ENCODE assay signal across 1 cellular context in the genomic region with DNA sequence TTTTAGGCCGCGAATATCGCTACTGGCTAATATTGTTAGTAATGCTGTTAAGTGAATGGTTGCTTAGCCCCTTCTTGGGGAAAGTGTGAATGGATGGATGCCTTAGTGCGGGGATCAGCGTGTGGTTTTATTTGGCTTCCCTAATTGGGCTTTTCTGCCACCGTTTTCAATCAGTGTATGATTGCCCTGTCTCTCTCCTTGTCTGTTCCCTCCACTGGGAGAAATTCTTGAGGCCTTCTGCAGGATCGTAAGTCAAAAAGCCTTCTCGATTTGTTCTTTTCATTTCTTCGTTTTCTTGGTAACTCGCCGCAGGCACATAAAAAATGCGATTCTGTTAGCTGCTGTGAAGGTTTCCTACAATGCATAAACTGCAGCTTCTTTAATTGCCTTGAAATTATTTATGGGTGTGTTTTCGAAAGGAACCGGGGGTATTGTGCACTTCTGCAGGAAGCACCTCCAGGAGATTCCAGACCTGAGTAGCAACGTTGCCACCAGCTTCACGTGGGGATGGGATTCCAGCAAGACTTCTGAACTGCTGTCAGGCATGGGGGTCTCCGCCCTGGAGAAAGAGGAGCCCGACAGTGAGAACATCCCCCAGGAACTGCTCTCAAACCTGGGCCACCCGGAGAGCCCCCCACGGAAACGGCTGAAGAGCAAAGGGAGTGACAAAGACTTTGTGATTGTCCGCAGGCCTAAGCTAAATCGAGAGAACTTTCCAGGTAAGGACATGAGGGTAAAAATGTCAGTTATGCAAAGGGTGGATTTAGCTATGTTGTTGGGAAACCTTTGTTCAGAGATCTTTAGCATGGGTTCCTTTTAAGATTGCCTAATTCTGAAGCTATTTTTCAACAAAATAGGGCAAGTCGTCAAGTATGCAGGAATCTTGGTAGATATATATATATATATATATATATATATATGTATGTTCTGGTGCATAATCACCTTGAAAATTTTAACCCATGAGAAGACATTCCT.
TF ChIP-seq lines count a peak whose summit lies in the region.

No MANE protein-coding gene starts in this region.

TF ChIP-seq in HepG2, 621 proteins besides CTCF, POLR2A, EP300 and RAD21 (continued from another document):
- TF ChIP-seq, protein P1, sequence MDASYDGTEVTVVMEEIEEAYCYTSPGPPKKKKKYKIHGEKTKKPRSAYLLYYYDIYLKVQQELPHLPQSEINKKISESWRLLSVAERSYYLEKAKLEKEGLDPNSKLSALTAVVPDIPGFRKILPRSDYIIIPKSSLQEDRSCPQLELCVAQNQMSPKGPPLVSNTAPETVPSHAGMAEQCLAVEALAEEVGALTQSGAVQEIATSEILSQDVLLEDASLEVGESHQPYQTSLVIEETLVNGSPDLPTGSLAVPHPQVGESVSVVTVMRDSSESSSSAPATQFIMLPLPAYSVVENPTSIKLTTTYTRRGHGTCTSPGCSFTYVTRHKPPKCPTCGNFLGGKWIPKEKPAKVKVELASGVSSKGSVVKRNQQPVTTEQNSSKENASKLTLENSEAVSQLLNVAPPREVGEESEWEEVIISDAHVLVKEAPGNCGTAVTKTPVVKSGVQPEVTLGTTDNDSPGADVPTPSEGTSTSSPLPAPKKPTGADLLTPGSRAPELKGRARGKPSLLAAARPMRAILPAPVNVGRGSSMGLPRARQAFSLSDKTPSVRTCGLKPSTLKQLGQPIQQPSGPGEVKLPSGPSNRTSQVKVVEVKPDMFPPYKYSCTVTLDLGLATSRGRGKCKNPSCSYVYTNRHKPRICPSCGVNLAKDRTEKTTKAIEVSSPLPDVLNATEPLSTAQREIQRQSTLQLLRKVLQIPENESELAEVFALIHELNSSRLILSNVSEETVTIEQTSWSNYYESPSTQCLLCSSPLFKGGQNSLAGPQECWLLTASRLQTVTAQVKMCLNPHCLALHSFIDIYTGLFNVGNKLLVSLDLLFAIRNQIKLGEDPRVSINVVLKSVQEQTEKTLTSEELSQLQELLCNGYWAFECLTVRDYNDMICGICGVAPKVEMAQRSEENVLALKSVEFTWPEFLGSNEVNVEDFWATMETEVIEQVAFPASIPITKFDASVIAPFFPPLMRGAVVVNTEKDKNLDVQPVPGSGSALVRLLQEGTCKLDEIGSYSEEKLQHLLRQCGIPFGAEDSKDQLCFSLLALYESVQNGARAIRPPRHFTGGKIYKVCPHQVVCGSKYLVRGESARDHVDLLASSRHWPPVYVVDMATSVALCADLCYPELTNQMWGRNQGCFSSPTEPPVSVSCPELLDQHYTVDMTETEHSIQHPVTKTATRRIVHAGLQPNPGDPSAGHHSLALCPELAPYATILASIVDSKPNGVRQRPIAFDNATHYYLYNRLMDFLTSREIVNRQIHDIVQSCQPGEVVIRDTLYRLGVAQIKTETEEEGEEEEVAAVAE (CRISPR knock-in tag; IDR thresholded peaks at IDR 0.05; ENCODE audit: borderline replicate concordance) = no peak
- TF ChIP-seq ZNF670 (CRISPR knock-in tag; IDR thresholded peaks at IDR 0.05; ENCODE audit: borderline replicate concordance) = peak; percentile 49; the same call in 1 of the 2 replicates
- TF ChIP-seq SRY (CRISPR knock-in tag; IDR thresholded peaks at IDR 0.05) = peak; percentile 3; the same call in 1 of the 2 replicates
- peak; percentile 26; the same call in 1 of the 2 replicates for TF ChIP-seq CEBPB (IDR thresholded peaks at IDR 0.05; ENCODE audit: borderline replicate concordance, low read depth, low read length)
- TF ChIP-seq AGO2 (optimal IDR thresholded peaks at IDR 0.05; ENCODE audit: low read depth, low read length) = no peak
- TF ChIP-seq ZNF878 (CRISPR knock-in tag; IDR thresholded peaks at IDR 0.05) = 0 out of 2 replicates have a peak, but pooled peaks have one; percentile 6
- TF ChIP-seq ZNF552 (CRISPR knock-in tag; IDR thresholded peaks at IDR 0.05; ENCODE audit: borderline replicate concordance) = no peak
- TF ChIP-seq, protein P2, sequence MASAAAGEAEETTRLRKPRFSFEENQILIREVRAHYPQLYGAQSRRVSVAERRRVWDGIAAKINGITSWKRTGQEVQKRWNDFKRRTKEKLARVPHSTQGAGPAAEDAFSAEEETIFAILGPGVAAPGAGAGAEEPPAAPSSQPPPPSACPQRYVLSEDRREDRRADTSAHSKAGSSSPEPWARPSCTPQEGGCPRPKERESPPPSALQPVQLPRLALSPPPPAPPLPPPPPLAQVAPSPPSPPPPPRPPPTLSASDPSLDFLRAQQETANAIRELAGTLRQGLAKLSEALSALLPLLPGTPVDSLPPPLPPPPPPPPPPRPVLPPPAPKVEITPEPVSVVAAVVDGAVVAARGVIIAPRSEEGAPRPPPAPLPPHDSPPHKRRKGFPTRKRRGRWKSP (CRISPR knock-in tag; IDR thresholded peaks at IDR 0.05) = 0 out of 2 replicates have a peak, but pooled peaks have one; percentile 1
- TF ChIP-seq, protein P3, sequence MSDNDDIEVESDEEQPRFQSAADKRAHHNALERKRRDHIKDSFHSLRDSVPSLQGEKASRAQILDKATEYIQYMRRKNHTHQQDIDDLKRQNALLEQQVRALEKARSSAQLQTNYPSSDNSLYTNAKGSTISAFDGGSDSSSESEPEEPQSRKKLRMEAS (IDR thresholded peaks at IDR 0.05) = peak; percentile 48
- TF ChIP-seq, protein P4, sequence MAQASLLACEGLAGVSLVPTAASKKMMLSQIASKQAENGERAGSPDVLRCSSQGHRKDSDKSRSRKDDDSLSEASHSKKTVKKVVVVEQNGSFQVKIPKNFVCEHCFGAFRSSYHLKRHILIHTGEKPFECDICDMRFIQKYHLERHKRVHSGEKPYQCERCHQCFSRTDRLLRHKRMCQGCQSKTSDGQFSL (CRISPR knock-in tag; IDR thresholded peaks at IDR 0.05) = no peak
- 0 out of 2 replicates have a peak, but pooled peaks have one; percentile 7 for TF ChIP-seq ARID2 (CRISPR knock-in tag; IDR thresholded peaks at IDR 0.05; ENCODE audit: borderline replicate concordance)
- TF ChIP-seq CENPX (CRISPR knock-in tag; IDR thresholded peaks at IDR 0.05) = no peak
- TF ChIP-seq ZNF607 (CRISPR knock-in tag; IDR thresholded peaks at IDR 0.05; ENCODE audit: borderline replicate concordance) = 0 out of 2 replicates have a peak, but pooled peaks have one; percentile 20
- no peak for TF ChIP-seq EEA1 (CRISPR knock-in tag; IDR thresholded peaks at IDR 0.05; ENCODE audit: borderline replicate concordance)
- no peak for TF ChIP-seq CBX1 (IDR thresholded peaks at IDR 0.05; ENCODE audit: low read depth)
- TF ChIP-seq, protein P5, sequence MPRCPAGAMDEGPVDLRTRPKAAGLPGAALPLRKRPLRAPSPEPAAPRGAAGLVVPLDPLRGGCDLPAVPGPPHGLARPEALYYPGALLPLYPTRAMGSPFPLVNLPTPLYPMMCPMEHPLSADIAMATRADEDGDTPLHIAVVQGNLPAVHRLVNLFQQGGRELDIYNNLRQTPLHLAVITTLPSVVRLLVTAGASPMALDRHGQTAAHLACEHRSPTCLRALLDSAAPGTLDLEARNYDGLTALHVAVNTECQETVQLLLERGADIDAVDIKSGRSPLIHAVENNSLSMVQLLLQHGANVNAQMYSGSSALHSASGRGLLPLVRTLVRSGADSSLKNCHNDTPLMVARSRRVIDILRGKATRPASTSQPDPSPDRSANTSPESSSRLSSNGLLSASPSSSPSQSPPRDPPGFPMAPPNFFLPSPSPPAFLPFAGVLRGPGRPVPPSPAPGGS (CRISPR knock-in tag; IDR thresholded peaks at IDR 0.05) = no peak
- no peak for TF ChIP-seq KMT2B (CRISPR knock-in tag; IDR thresholded peaks at IDR 0.05)
